Comparison of ENCODE assay signal across 8 cellular contexts in genomic region chr10:119104653-119105024, GRCh38. TPM values are rescaled to one million over a fixed set of nuclear protein-coding genes. Genes with fewer than 3 reads are reported as not detected.
DNase-seq lines count a peak whose midpoint lies in the region; ATAC-seq and TF ChIP-seq lines count a peak whose summit lies in the region.

No MANE protein-coding gene starts in this region.

- no peaks in the 10 kb centered on the region for H3K9me3 ChIP-seq in H9 (ENCODE audit: control insufficient read depth, low read depth, low read length)

- peak overlapping the region; percentile 3 for H3K9ac ChIP-seq in H9 (ENCODE audit: extremely low read depth, insufficient read length, low read length)

- H3K27me3 Mint-ChIP-seq in H9 (ENCODE audit: low read depth) (no peaks in the 10 kb centered on the region; the same call in 1 of the 2 replicates), osteocyte (ENCODE audit: unreplicated experiment) (peaks cover 4% of the 10 kb centered on the region)

- H3K4ac ChIP-seq in H9 (ENCODE audit: low read depth, low read length) = no peak overlapping the region

- H3K4me3 Mint-ChIP-seq in H9 (peak overlapping the region; percentile 76 to 86), osteocyte (ENCODE audit: unreplicated experiment) (peak overlapping the region; percentile 75)

- no peak overlapping the region for H4K5ac ChIP-seq in H9 (ENCODE audit: insufficient read length, low read depth, low read length)

- H3K9me3 Mint-ChIP-seq in H9 = no peaks in the 10 kb centered on the region
- no peaks in the 10 kb centered on the region for H3K9me3 Mint-ChIP-seq in osteocyte (ENCODE audit: unreplicated experiment)

- no peak overlapping the region for H2BK5ac ChIP-seq in H9 (ENCODE audit: insufficient read length, low read length)

- H4K91ac ChIP-seq in H9 (ENCODE audit: insufficient read length, low read depth, low read length) = no peak overlapping the region

- H3K27ac ChIP-seq in C4-2B = peak overlapping the region; percentile 70
- H3K27ac ChIP-seq in H9 (ENCODE audit: insufficient read length, low read depth, low read length) = no peak overlapping the region

- H3K23me2 ChIP-seq in H9 (ENCODE audit: insufficient read length, low read depth, low read length, poor library complexity, severe bottlenecking) = no peaks in the 10 kb centered on the region

- DNase-seq in H9 (peak; percentile 34), foreskin fibroblast (no peak), osteocyte (ENCODE audit: extremely low spot score, unreplicated experiment) (no peak), mesenteric fat pad (ENCODE audit: low spot score) (no peak)

- H4K20me1 ChIP-seq in H9 (ENCODE audit: control insufficient read depth, insufficient read depth, insufficient read length) = no peaks in the 10 kb centered on the region

- H3T11ph ChIP-seq in H9 (ENCODE audit: low read length) = no peak overlapping the region

- H2AFZ ChIP-seq in H9 (ENCODE audit: low read length) = no peak overlapping the region

- H4K8ac ChIP-seq in H9 (replicated peaks; ENCODE audit: insufficient read length, low read depth, low read length) = no peak overlapping the region

- H2BK15ac ChIP-seq in H9 (ENCODE audit: low read depth, low read length) = no peak overlapping the region

- H3K56ac ChIP-seq in H9 (ENCODE audit: insufficient read length, low read depth, low read length) = no peak overlapping the region

- peaks cover 4 to 8% of the 10 kb centered on the region in 2 experiments for H3K4me1 Mint-ChIP-seq in H9
- H3K4me1 Mint-ChIP-seq in osteocyte (ENCODE audit: unreplicated experiment) = peaks cover 4% of the 10 kb centered on the region

- H3K79me2 ChIP-seq in H9 (ENCODE audit: insufficient read depth, low read length) = peaks cover 1% of the 10 kb centered on the region; the same call in 1 of the 2 replicates

- H2BK20ac ChIP-seq in H9 (ENCODE audit: low read depth, low read length, poor library complexity, severe bottlenecking) = no peak overlapping the region

- H3K36me3 Mint-ChIP-seq in H9 (ENCODE audit: insufficient read depth in 1 of 3, low read depth in 3 of 3) (peaks cover 9 to 31% (median 16%) of the 10 kb centered on the region in 3 experiments; a peak in 6 of 7 replicates), osteocyte (ENCODE audit: unreplicated experiment) (peaks cover 9% of the 10 kb centered on the region)

- no peak overlapping the region for H3K14ac ChIP-seq in H9 (ENCODE audit: insufficient read depth, low read length)

- no peak overlapping the region for H3K27ac Mint-ChIP-seq in H9
- H3K27ac Mint-ChIP-seq in osteocyte (ENCODE audit: unreplicated experiment) = peak overlapping the region; percentile 38

- no peak overlapping the region for H3K23ac ChIP-seq in H9 (ENCODE audit: insufficient read length, low read depth, low read length)

- H2BK12ac ChIP-seq in H9 (ENCODE audit: insufficient read length, low read depth, low read length) = no peak overlapping the region

- H3K79me1 ChIP-seq in H9 (ENCODE audit: insufficient read depth, low read depth, low read length, poor library complexity, severe bottlenecking) = peaks cover 6% of the 10 kb centered on the region

- H3K4me3 ChIP-seq in WI38 (ENCODE audit: low read depth, low read length) (peak overlapping the region; percentile 73), foreskin fibroblast (ENCODE audit: low read depth in 1 of 2, low read length in 2 of 2) (peak overlapping the region; percentile 50 to 79)

- H3K18ac ChIP-seq in H9 (ENCODE audit: insufficient read length, low read depth, low read length) = no peak overlapping the region

- no peaks in the 10 kb centered on the region for H3K27me3 ChIP-seq in H9 (ENCODE audit: insufficient read depth, low read length)

- peak overlapping the region; percentile 50 for H3K4me2 ChIP-seq in H9 (ENCODE audit: insufficient read depth, insufficient read length, low read length)

- H2BK120ac ChIP-seq in H9 (ENCODE audit: low read depth, low read length, poor library complexity, severe bottlenecking) = no peak overlapping the region

- WGBS in H9 (ENCODE audit: extremely low coverage, insufficient read length, low lambda C conversion rate) = no CpG with 5 or more reads among the region's 22 CpGs

- no peak overlapping the region for H2AK5ac ChIP-seq in H9 (ENCODE audit: insufficient read length, low read length)

- H3K4me1 ChIP-seq in H9 (ENCODE audit: insufficient read depth, low read length) = no peaks in the 10 kb centered on the region

- TF ChIP-seq CTCF in C4-2B (conservative IDR thresholded peaks at IDR 0.05) = no peak
- TF ChIP-seq CTCF in H9 (conservative IDR thresholded peaks at IDR 0.05) = no peak
- no peak for TF ChIP-seq CTCF in WI38 (IDR thresholded peaks at IDR 0.05; ENCODE audit: low read depth, low read length)
- no peak for TF ChIP-seq CTCF in foreskin fibroblast (IDR thresholded peaks at IDR 0.05; ENCODE audit: low read depth, low read length)
- no peak for TF ChIP-seq CTCF in osteocyte (IDR thresholded peaks at IDR 0.05)

- ATAC-seq in GM21390 (IDR thresholded peaks at IDR 0.05; ENCODE audit: unreplicated experiment) (no peak), GM19463 (IDR thresholded peaks at IDR 0.05; ENCODE audit: unreplicated experiment) (no peak)

RNA-seq across cellular contexts. Expression of gene DENND10, which starts 0.7 kb away (rescaled TPM):
- total RNA-seq in H9 (2021) (62.7 and 63.2 TPM in 2 replicates), osteocyte (43.1 and 50.6 TPM in 2 replicates), mesenteric fat pad (49.4 TPM)

RNA-seq across cellular contexts. Expression of gene EIF3A, which starts 24.0 kb away (rescaled TPM):
- total RNA-seq in H9 (2021) (206 TPM in 2 replicates), osteocyte (146 and 147 TPM in 2 replicates), mesenteric fat pad (159 TPM)
